1 cellular context compared by ENCODE assay signal in genomic region chr4:128725405-128725804, GRCh38.
TF ChIP-seq lines count a peak whose summit lies in the region.

No MANE protein-coding gene starts in this region.

TF ChIP-seq in HepG2, 621 proteins besides CTCF, POLR2A, EP300 and RAD21 (continued from another document and continues in another):
- TF ChIP-seq ZNF484 (CRISPR knock-in tag; IDR thresholded peaks at IDR 0.05; ENCODE audit: borderline replicate concordance, low read depth) (no peak), TFE3 (CRISPR knock-in tag; IDR thresholded peaks at IDR 0.05) (peak; percentile 78), ATF5 (CRISPR knock-in tag; IDR thresholded peaks at IDR 0.05; ENCODE audit: low read depth) (no peak), GATAD1 (CRISPR knock-in tag; IDR thresholded peaks at IDR 0.05) (no peak), ZNF780A (CRISPR knock-in tag; IDR thresholded peaks at IDR 0.05) (no peak), ZSCAN22 (CRISPR knock-in tag; IDR thresholded peaks at IDR 0.05) (no peak), MIXL1 (CRISPR knock-in tag; IDR thresholded peaks at IDR 0.05) (peak; percentile 72; the same call in 1 of the 2 replicates), ZFX (CRISPR knock-in tag; IDR thresholded peaks at IDR 0.05; ENCODE audit: low read depth) (no peak), HMG20A (CRISPR knock-in tag; IDR thresholded peaks at IDR 0.05; ENCODE audit: borderline replicate concordance) (peak; percentile 55; the same call in 1 of the 2 replicates), NR2F6 (IDR thresholded peaks at IDR 0.05) (no peak), NR2F6 (CRISPR knock-in tag; IDR thresholded peaks at IDR 0.05) (0 out of 2 replicates have a peak, but pooled peaks have one; percentile 27), RCOR2 (CRISPR knock-in tag; IDR thresholded peaks at IDR 0.05) (no peak), SKI (IDR thresholded peaks at IDR 0.05; ENCODE audit: partially characterized antibody) (no peak), ZNF30 (CRISPR knock-in tag; IDR thresholded peaks at IDR 0.05) (no peak), ZNF607 (CRISPR knock-in tag; IDR thresholded peaks at IDR 0.05; ENCODE audit: borderline replicate concordance) (no peak), HNRNPLL (IDR thresholded peaks at IDR 0.05; ENCODE audit: low read depth, low read length, poor library complexity, severe bottlenecking) (no peak), ZNF788 (CRISPR knock-in tag; IDR thresholded peaks at IDR 0.05; ENCODE audit: borderline replicate concordance) (no peak), SSRP1 (CRISPR knock-in tag; IDR thresholded peaks at IDR 0.05) (no peak), SNAPC4 (CRISPR knock-in tag; IDR thresholded peaks at IDR 0.05) (no peak), DRAP1 (CRISPR knock-in tag; IDR thresholded peaks at IDR 0.05) (no peak), FOXP4 (CRISPR knock-in tag; IDR thresholded peaks at IDR 0.05) (peak; percentile 70), RBM39 (IDR thresholded peaks at IDR 0.05; ENCODE audit: low read depth, low read length, poor library complexity, severe bottlenecking) (no peak), ZBTB1 (CRISPR knock-in tag; IDR thresholded peaks at IDR 0.05; ENCODE audit: borderline replicate concordance) (no peak), CBFB (CRISPR knock-in tag; IDR thresholded peaks at IDR 0.05) (no peak), HNRNPH1 (optimal IDR thresholded peaks at IDR 0.05; ENCODE audit: low read depth, low read length) (no peak), KIAA2018 (CRISPR knock-in tag; IDR thresholded peaks at IDR 0.05; ENCODE audit: borderline replicate concordance) (no peak), ZNF800 (CRISPR knock-in tag; IDR thresholded peaks at IDR 0.05) (no peak), THYN1 (CRISPR knock-in tag; IDR thresholded peaks at IDR 0.05; ENCODE audit: borderline replicate concordance, low read depth) (no peak), ZC3H13 (CRISPR knock-in tag; IDR thresholded peaks at IDR 0.05) (no peak), ZNF615 (CRISPR knock-in tag; IDR thresholded peaks at IDR 0.05; ENCODE audit: borderline replicate concordance) (no peak), TFAP4 (IDR thresholded peaks at IDR 0.05; ENCODE audit: borderline replicate concordance, low read depth) (no peak), MAF1 (CRISPR knock-in tag; IDR thresholded peaks at IDR 0.05; ENCODE audit: borderline replicate concordance) (no peak), HOXD1 (CRISPR knock-in tag; IDR thresholded peaks at IDR 0.05) (no peak), SIN3A (IDR thresholded peaks at IDR 0.05; ENCODE audit: borderline replicate concordance, low read depth, low read length) (no peak)
